ENCODE assay signal across 8 cellular contexts in genomic region chr19:8832132-8833021, GRCh38. TPM values are rescaled to one million over a fixed set of nuclear protein-coding genes. Genes with fewer than 3 reads are reported as not detected.
DNase-seq lines count a peak whose midpoint lies in the region; ATAC-seq, FAIRE-seq and TF ChIP-seq lines count a peak whose summit lies in the region.

TSS of gene MBD3L1 (plus strand) at chr19:8832377. CDS start at chr19:8842679, 10,302 bp downstream.
TSS of gene ZNF558 (minus strand) at chr19:8832304. CDS start at chr19:8822659, 9,645 bp downstream.

- peak within 1 kb of the TSS; percentile 74 to 91 (median 83) for H3K4me3 ChIP-seq in gastrocnemius medialis

- H3K27me3 Mint-ChIP-seq in brain, result peaks cover 8% of the 10 kb centered on the region

- in situ Hi-C loops in gastrocnemius medialis (cut with MboI; ENCODE audit: low sequenced_read_pairs in 4 of 4), result loop anchor here in 1 of 4 donors (25.0 kb wide), 1 partner anchor 955 kb away; no protein-coding TSS in a partner anchor

- TF ChIP-seq CTCF in brain (conservative IDR thresholded peaks at IDR 0.05), result peak in 1 of 2 experiments; percentile 8
- peak in 3 of 5 experiments; percentile 30 to 56 (median 42) for TF ChIP-seq CTCF in gastrocnemius medialis (IDR thresholded peaks at IDR 0.05 in 4 of 5, conservative IDR thresholded peaks at IDR 0.05 in 1 of 5)

- H3K4me3 Mint-ChIP-seq in brain, result peak within 1 kb of the TSS in 3 of 5 experiments; percentile 93 to 98 (median 93)

- no peaks in the 10 kb centered on the region for H3K27me3 ChIP-seq in gastrocnemius medialis

- H3K36me3 Mint-ChIP-seq in brain, result peaks cover 42% of the 10 kb centered on the region

- TF ChIP-seq POLR2A in gastrocnemius medialis (IDR thresholded peaks at IDR 0.05), result peak; percentile 82 to 92

- peaks cover 0 to 31% of the 10 kb centered on the region in 2 donors for H3K36me3 ChIP-seq in gastrocnemius medialis

- peaks cover 5 to 79% (median 10%) of the 10 kb centered on the region in 5 experiments for H3K9me3 Mint-ChIP-seq in brain

- intact Hi-C loops in gastrocnemius medialis (cut with DNase I; ENCODE audit: low total_unique reads), result loop anchor here (1.0 to 10.0 kb wide), 7 partner anchors 310 to 1435 kb away; partner anchors contain the start of genes FBXL12, MARCHF2, NDUFA7 and RPS28

- peak; percentile 90 for ATAC-seq in GM18498 (IDR thresholded peaks at IDR 0.05; ENCODE audit: unreplicated experiment)
- ATAC-seq in HG02970 (IDR thresholded peaks at IDR 0.05; ENCODE audit: low FRiP score, unreplicated experiment), result peak; percentile 89
- peak; percentile 91 to 92 for ATAC-seq in gastrocnemius medialis

- H3K27ac ChIP-seq in gastrocnemius medialis, result peak within 1 kb of the TSS; percentile 91 to 96 (median 94)

- peak; percentile 85 to 89 for DNase-seq in NCI-H1930 (lab: John Stamatoyannopoulos, UW)
- DNase-seq in iPS DF 4.7 (ENCODE audit: extremely low read depth, low spot score), result peak; percentile 60
- peak; percentile 98 to 99 for DNase-seq in gastrocnemius medialis
- no peak for DNase-seq in DMS153 treated with DMSO at 0.1 percent for 48 hours (lab: John Stamatoyannopoulos, UW; ENCODE audit: unreplicated experiment)

- FAIRE-seq in TTC549 (lab: Jason Lieb, UNC), result peak; percentile 94

- H3K9me3 ChIP-seq in gastrocnemius medialis, result no peaks in the 10 kb centered on the region

- peaks cover 35% of the 10 kb centered on the region for H3K4me1 Mint-ChIP-seq in brain

- peak within 1 kb of the TSS in 3 of 5 experiments; percentile 95 to 100 (median 100) for H3K27ac Mint-ChIP-seq in brain

- peaks cover 8 to 12% of the 10 kb centered on the region in 2 donors for H3K4me1 ChIP-seq in gastrocnemius medialis

RNA-seq across cellular contexts. Expression of gene MBD3L1, which starts in this region (rescaled TPM):
- polyA plus RNA-seq in brain (ENCODE audit: insufficient read depth, low read depth, low replicate concordance), result not detected
- total RNA-seq in gastrocnemius medialis, result not detected

RNA-seq across cellular contexts. Expression of gene ZNF558, which starts in this region (rescaled TPM):
- polyA plus RNA-seq in brain (ENCODE audit: insufficient read depth, low read depth, low replicate concordance), result 8.4 TPM
- 10 to 100 TPM; 14.4 to 24.5 (median 18.6) TPM for total RNA-seq in gastrocnemius medialis
